Comparison of ENCODE assay signal across 1 cellular context in the genomic region with DNA sequence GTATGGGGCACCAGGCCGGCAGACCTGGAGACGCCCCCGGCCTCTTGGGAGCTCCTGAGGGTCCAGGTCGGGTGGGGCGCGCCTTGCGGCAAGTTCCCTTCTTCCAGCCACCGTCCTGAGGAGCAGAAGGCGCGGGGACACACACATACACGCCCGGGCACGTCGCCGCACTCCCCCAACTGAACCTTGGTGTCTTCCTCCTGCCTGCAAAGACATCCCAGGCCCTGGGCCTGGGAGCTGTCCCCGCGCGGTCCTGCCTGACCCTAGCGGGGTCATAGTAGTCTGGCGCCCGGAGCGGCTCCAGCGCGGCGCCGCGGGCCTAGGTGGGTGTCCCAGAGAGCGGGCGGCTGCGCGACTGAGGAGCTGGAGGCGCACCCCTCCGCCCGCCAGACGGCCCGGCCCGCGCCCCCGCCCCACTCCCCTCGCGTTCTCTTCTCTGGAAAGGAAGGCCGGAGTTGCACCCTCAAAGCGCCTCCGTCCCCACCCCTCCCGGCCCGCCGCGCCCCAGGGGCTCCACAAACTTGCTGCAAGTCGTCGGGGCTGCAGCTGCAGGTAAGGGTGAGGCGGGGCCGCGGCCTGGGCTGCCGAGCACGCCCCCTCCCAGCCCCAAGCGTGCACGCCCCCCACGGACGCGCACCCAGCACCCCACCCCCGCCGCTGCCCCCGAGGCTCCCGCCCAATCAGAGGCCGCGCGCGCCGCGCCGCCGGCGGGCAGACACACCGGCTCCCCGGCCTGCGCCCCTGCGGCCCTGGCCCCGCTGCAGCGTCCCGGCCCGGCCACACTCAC.
TF ChIP-seq lines count a peak whose summit lies in the region.

No MANE protein-coding gene starts in this region.

TF ChIP-seq in SK-N-SH treated with all-trans-retinoic acid at 6 μM for 48 hours, 23 proteins besides CTCF, POLR2A, EP300 and RAD21:
- TF ChIP-seq ESRRG (CRISPR knock-in tag; IDR thresholded peaks at IDR 0.05) (no peak), BACH2 (CRISPR knock-in tag; IDR thresholded peaks at IDR 0.05; ENCODE audit: borderline replicate concordance) (no peak), ZFP30 (CRISPR knock-in tag; IDR thresholded peaks at IDR 0.05) (no peak), PPARA (CRISPR knock-in tag; IDR thresholded peaks at IDR 0.05; ENCODE audit: borderline replicate concordance) (no peak), ZNF8 (CRISPR knock-in tag; IDR thresholded peaks at IDR 0.05) (no peak), CSDC2 (CRISPR knock-in tag; IDR thresholded peaks at IDR 0.05) (no peak), OSR1 (CRISPR knock-in tag; IDR thresholded peaks at IDR 0.05) (no peak)
- TF ChIP-seq, protein P1, sequence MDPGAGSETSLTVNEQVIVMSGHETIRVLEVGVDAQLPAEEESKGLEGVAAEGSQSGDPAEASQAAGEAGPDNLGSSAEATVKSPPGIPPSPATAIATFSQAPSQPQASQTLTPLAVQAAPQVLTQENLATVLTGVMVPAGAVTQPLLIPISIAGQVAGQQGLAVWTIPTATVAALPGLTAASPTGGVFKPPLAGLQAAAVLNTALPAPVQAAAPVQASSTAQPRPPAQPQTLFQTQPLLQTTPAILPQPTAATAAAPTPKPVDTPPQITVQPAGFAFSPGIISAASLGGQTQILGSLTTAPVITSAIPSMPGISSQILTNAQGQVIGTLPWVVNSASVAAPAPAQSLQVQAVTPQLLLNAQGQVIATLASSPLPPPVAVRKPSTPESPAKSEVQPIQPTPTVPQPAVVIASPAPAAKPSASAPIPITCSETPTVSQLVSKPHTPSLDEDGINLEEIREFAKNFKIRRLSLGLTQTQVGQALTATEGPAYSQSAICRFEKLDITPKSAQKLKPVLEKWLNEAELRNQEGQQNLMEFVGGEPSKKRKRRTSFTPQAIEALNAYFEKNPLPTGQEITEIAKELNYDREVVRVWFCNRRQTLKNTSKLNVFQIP (CRISPR knock-in tag; IDR thresholded peaks at IDR 0.05; ENCODE audit: borderline replicate concordance, low read depth), result no peak
- TF ChIP-seq, protein P2, sequence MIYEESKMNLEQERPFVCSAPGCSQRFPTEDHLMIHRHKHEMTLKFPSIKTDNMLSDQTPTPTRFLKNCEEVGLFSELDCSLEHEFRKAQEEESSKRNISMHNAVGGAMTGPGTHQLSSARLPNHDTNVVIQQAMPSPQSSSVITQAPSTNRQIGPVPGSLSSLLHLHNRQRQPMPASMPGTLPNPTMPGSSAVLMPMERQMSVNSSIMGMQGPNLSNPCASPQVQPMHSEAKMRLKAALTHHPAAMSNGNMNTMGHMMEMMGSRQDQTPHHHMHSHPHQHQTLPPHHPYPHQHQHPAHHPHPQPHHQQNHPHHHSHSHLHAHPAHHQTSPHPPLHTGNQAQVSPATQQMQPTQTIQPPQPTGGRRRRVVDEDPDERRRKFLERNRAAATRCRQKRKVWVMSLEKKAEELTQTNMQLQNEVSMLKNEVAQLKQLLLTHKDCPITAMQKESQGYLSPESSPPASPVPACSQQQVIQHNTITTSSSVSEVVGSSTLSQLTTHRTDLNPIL (CRISPR knock-in tag; IDR thresholded peaks at IDR 0.05; ENCODE audit: low read depth), result no peak
- TF ChIP-seq, protein P3, sequence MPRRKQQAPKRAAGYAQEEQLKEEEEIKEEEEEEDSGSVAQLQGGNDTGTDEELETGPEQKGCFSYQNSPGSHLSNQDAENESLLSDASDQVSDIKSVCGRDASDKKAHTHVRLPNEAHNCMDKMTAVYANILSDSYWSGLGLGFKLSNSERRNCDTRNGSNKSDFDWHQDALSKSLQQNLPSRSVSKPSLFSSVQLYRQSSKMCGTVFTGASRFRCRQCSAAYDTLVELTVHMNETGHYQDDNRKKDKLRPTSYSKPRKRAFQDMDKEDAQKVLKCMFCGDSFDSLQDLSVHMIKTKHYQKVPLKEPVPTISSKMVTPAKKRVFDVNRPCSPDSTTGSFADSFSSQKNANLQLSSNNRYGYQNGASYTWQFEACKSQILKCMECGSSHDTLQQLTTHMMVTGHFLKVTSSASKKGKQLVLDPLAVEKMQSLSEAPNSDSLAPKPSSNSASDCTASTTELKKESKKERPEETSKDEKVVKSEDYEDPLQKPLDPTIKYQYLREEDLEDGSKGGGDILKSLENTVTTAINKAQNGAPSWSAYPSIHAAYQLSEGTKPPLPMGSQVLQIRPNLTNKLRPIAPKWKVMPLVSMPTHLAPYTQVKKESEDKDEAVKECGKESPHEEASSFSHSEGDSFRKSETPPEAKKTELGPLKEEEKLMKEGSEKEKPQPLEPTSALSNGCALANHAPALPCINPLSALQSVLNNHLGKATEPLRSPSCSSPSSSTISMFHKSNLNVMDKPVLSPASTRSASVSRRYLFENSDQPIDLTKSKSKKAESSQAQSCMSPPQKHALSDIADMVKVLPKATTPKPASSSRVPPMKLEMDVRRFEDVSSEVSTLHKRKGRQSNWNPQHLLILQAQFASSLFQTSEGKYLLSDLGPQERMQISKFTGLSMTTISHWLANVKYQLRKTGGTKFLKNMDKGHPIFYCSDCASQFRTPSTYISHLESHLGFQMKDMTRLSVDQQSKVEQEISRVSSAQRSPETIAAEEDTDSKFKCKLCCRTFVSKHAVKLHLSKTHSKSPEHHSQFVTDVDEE (CRISPR knock-in tag; IDR thresholded peaks at IDR 0.05), result no peak
